31 cellular contexts compared by ENCODE assay signal in genomic region chr12:52831251-52831650, GRCh38. TPM values are rescaled to one million over a fixed set of nuclear protein-coding genes. Genes with fewer than 3 reads are reported as not detected.
"Had no signal": no experiment of that assay in that cellular context is flagged by ENCODE, and none has a peak within 500 bp of the region (broad histone marks: within the 10 kb centered on the region; RNA-seq: fewer than 3 reads in every experiment).

No MANE protein-coding gene starts in this region.

- DNase-seq: activated CD4-positive, alpha-beta memory T cell treated with anti-CD3 and anti-CD28 coated beads, Interleukin-2, amount 10 ng/mL, durations not matched to agents 7 days and 5 days; activated CD4-positive, alpha-beta T cell treated with anti-CD3 and anti-CD28 coated beads for 1 hour; activated CD4-positive, alpha-beta T cell treated with anti-CD3 and anti-CD28 coated beads for 4 hours; activated CD4-positive, alpha-beta T cell treated with anti-CD3 and anti-CD28 coated beads, Interleukin-2, amount 10 ng/mL, durations not matched to agents 7 days and 5 days; activated CD4-positive, alpha-beta T cell treated with anti-CD3 and anti-CD28 coated beads, Interleukin-2, amount 50 U/mL, for 4 hours; activated CD8-positive, alpha-beta memory T cell treated with anti-CD3 and anti-CD28 coated beads, Interleukin-2, amount 50 U/mL, for 48 hours; activated naive CD4-positive, alpha-beta T cell treated with anti-CD3 and anti-CD28 coated beads, Interleukin-2, amount 10 ng/mL, durations not matched to agents 7 days and 5 days; activated naive CD8-positive, alpha-beta T cell treated with anti-CD3 and anti-CD28 coated beads, Interleukin-2, amount 10 ng/mL, durations not matched to agents 7 days and 5 days; activated T-cell treated with anti-CD3 and anti-CD28 coated beads for 4 hours; activated T-cell treated with anti-CD3 and anti-CD28 coated beads, Interleukin-2, amount 50 U/mL, for 24 hours; activated T-cell treated with anti-CD3 and anti-CD28 coated beads, Interleukin-2, amount 50 U/mL, for 72 hours; brain microvascular endothelial cell; cortex of kidney; dermis blood vessel endothelial cell; effector CD4-positive, alpha-beta T cell; effector memory CD8-positive, alpha-beta T cell; erythroblast; foreskin keratinocyte; gastrocnemius medialis; glutamatergic neuron; T-helper 2 cell had no signal

- H3K27me3 ChIP-seq: brain microvascular endothelial cell, gastrocnemius medialis had no signal

- H3K9me3 Mint-ChIP-seq: activated CD4-positive, alpha-beta memory T cell treated with anti-CD3 and anti-CD28 coated beads, Interleukin-2, amount 10 ng/mL, durations not matched to agents 7 days and 5 days; activated CD4-positive, alpha-beta T cell treated with anti-CD3 and anti-CD28 coated beads, Interleukin-2, amount 10 ng/mL, durations not matched to agents 7 days and 5 days; activated naive CD4-positive, alpha-beta T cell treated with anti-CD3 and anti-CD28 coated beads, Interleukin-2, amount 10 ng/mL, durations not matched to agents 7 days and 5 days; activated naive CD4-positive, alpha-beta T cell treated with anti-CD3 and anti-CD28 coated beads, Interleukin-2, amount 50 U/mL, for 72 hours; activated naive CD8-positive, alpha-beta T cell treated with anti-CD3 and anti-CD28 coated beads, Interleukin-2, amount 10 ng/mL, durations not matched to agents 7 days and 5 days; activated T-cell treated with anti-CD3 and anti-CD28 coated beads, Interleukin-2, amount 50 U/mL, for 24 hours; activated T-cell treated with anti-CD3 and anti-CD28 coated beads, Interleukin-2, amount 50 U/mL, for 72 hours; central memory CD8-positive, alpha-beta T cell; effector memory CD8-positive, alpha-beta T cell had no signal

- H3K4me1 ChIP-seq: esophagus muscularis mucosa, foreskin keratinocyte, gastrocnemius medialis had no signal

- H3K36me3 ChIP-seq: brain microvascular endothelial cell, esophagus muscularis mucosa, gastrocnemius medialis had no signal

- H3K4me3 ChIP-seq: esophagus muscularis mucosa, gastrocnemius medialis had no signal

- ATAC-seq: activated naive CD4-positive, alpha-beta T cell treated with anti-CD3 and anti-CD28 coated beads, Interleukin-2, amount 50 U/mL, for 72 hours; activated T-cell treated with anti-CD3 and anti-CD28 coated beads, Interleukin-2, amount 50 U/mL, for 72 hours; effector memory CD8-positive, alpha-beta T cell; foreskin keratinocyte; gastrocnemius medialis; WTC11 had no signal

- H3K4me3 Mint-ChIP-seq: activated CD4-positive, alpha-beta memory T cell treated with anti-CD3 and anti-CD28 coated beads, Interleukin-2, amount 10 ng/mL, durations not matched to agents 7 days and 5 days; activated CD4-positive, alpha-beta T cell treated with anti-CD3 and anti-CD28 coated beads, Interleukin-2, amount 10 ng/mL, durations not matched to agents 7 days and 5 days; activated naive CD4-positive, alpha-beta T cell treated with anti-CD3 and anti-CD28 coated beads, Interleukin-2, amount 10 ng/mL, durations not matched to agents 7 days and 5 days; activated naive CD8-positive, alpha-beta T cell treated with anti-CD3 and anti-CD28 coated beads, Interleukin-2, amount 10 ng/mL, durations not matched to agents 7 days and 5 days; activated T-cell treated with anti-CD3 and anti-CD28 coated beads, Interleukin-2, amount 50 U/mL, for 24 hours; activated T-cell treated with anti-CD3 and anti-CD28 coated beads, Interleukin-2, amount 50 U/mL, for 72 hours; central memory CD8-positive, alpha-beta T cell; effector memory CD8-positive, alpha-beta T cell; WTC11 had no signal

- H3K9me3 ChIP-seq: esophagus muscularis mucosa, gastrocnemius medialis had no signal

- H3K36me3 Mint-ChIP-seq: activated naive CD4-positive, alpha-beta T cell treated with anti-CD3 and anti-CD28 coated beads, Interleukin-2, amount 10 ng/mL, durations not matched to agents 7 days and 5 days; activated naive CD4-positive, alpha-beta T cell treated with anti-CD3 and anti-CD28 coated beads, Interleukin-2, amount 50 U/mL, for 72 hours; activated naive CD8-positive, alpha-beta T cell treated with anti-CD3 and anti-CD28 coated beads, Interleukin-2, amount 10 ng/mL, durations not matched to agents 7 days and 5 days; WTC11 had no signal

- H3K27ac ChIP-seq: brain microvascular endothelial cell, esophagus muscularis mucosa, foreskin keratinocyte, gastrocnemius medialis, VCaP had no signal

- H3K27ac Mint-ChIP-seq: activated CD4-positive, alpha-beta memory T cell treated with anti-CD3 and anti-CD28 coated beads, Interleukin-2, amount 10 ng/mL, durations not matched to agents 7 days and 5 days; activated CD4-positive, alpha-beta T cell treated with anti-CD3 and anti-CD28 coated beads, Interleukin-2, amount 10 ng/mL, durations not matched to agents 7 days and 5 days; activated naive CD4-positive, alpha-beta T cell treated with anti-CD3 and anti-CD28 coated beads, Interleukin-2, amount 10 ng/mL, durations not matched to agents 7 days and 5 days; activated naive CD4-positive, alpha-beta T cell treated with anti-CD3 and anti-CD28 coated beads, Interleukin-2, amount 50 U/mL, for 72 hours; activated naive CD8-positive, alpha-beta T cell treated with anti-CD3 and anti-CD28 coated beads, Interleukin-2, amount 10 ng/mL, durations not matched to agents 7 days and 5 days; activated T-cell treated with anti-CD3 and anti-CD28 coated beads, Interleukin-2, amount 50 U/mL, for 24 hours; activated T-cell treated with anti-CD3 and anti-CD28 coated beads, Interleukin-2, amount 50 U/mL, for 72 hours; WTC11 had no signal

RNA-seq across cellular contexts. Expression of gene KRT79, which starts 2.9 kb away (rescaled TPM):
- total RNA-seq: activated CD4-positive, alpha-beta memory T cell treated with anti-CD3 and anti-CD28 coated beads, Interleukin-2, amount 10 ng/mL, durations not matched to agents 7 days and 5 days; activated CD4-positive, alpha-beta T cell treated with anti-CD3 and anti-CD28 coated beads, Interleukin-2, amount 10 ng/mL, durations not matched to agents 7 days and 5 days; activated naive CD8-positive, alpha-beta T cell treated with anti-CD3 and anti-CD28 coated beads, Interleukin-2, amount 10 ng/mL, durations not matched to agents 7 days and 5 days; cardiac septum; cerebellum; dermis blood vessel endothelial cell; esophagus muscularis mucosa; foreskin keratinocyte; gastrocnemius medialis; T-helper 1 cell treated with Interleukin-12 subunit alpha and Interleukin-12 subunit beta and Interleukin-4 antibody, amounts not matched to agents 30 ng/mL and 1 ng/mL, for 36 hours; WTC11 had no signal
- polyA plus RNA-seq: foreskin keratinocyte had no signal

RNA-seq across cellular contexts. Expression of gene KRT4, which starts 17.3 kb away (rescaled TPM):
- total RNA-seq: activated CD4-positive, alpha-beta memory T cell treated with anti-CD3 and anti-CD28 coated beads, Interleukin-2, amount 10 ng/mL, durations not matched to agents 7 days and 5 days; activated CD4-positive, alpha-beta T cell treated with anti-CD3 and anti-CD28 coated beads, Interleukin-2, amount 10 ng/mL, durations not matched to agents 7 days and 5 days; activated naive CD4-positive, alpha-beta T cell treated with anti-CD3 and anti-CD28 coated beads, Interleukin-2, amount 50 U/mL, for 72 hours; activated naive CD8-positive, alpha-beta T cell treated with anti-CD3 and anti-CD28 coated beads, Interleukin-2, amount 10 ng/mL, durations not matched to agents 7 days and 5 days; astrocyte; cardiac septum; cerebellum; dermis blood vessel endothelial cell; gastrocnemius medialis; T-helper 1 cell treated with Interleukin-12 subunit alpha and Interleukin-12 subunit beta and Interleukin-4 antibody, amounts not matched to agents 30 ng/mL and 1 ng/mL, for 36 hours; WTC11 had no signal

RNA-seq across cellular contexts. Expression of gene KRT78, which starts 17.5 kb away (rescaled TPM):
- total RNA-seq: activated CD4-positive, alpha-beta memory T cell treated with anti-CD3 and anti-CD28 coated beads, Interleukin-2, amount 10 ng/mL, durations not matched to agents 7 days and 5 days; activated CD4-positive, alpha-beta T cell treated with anti-CD3 and anti-CD28 coated beads, Interleukin-2, amount 10 ng/mL, durations not matched to agents 7 days and 5 days; activated naive CD4-positive, alpha-beta T cell treated with anti-CD3 and anti-CD28 coated beads, Interleukin-2, amount 50 U/mL, for 72 hours; activated naive CD8-positive, alpha-beta T cell treated with anti-CD3 and anti-CD28 coated beads, Interleukin-2, amount 10 ng/mL, durations not matched to agents 7 days and 5 days; activated T-cell treated with anti-CD3 and anti-CD28 coated beads, Interleukin-2, amount 50 U/mL, for 72 hours; astrocyte; cardiac septum; cerebellum; dermis blood vessel endothelial cell; gastrocnemius medialis; T-helper 1 cell treated with Interleukin-12 subunit alpha and Interleukin-12 subunit beta and Interleukin-4 antibody, amounts not matched to agents 30 ng/mL and 1 ng/mL, for 36 hours; WTC11 had no signal

RNA-seq across cellular contexts. Expression of gene KRT3, which starts 35.3 kb away (rescaled TPM):
- total RNA-seq: activated CD4-positive, alpha-beta memory T cell treated with anti-CD3 and anti-CD28 coated beads, Interleukin-2, amount 10 ng/mL, durations not matched to agents 7 days and 5 days; activated CD4-positive, alpha-beta T cell treated with anti-CD3 and anti-CD28 coated beads, Interleukin-2, amount 10 ng/mL, durations not matched to agents 7 days and 5 days; activated naive CD8-positive, alpha-beta T cell treated with anti-CD3 and anti-CD28 coated beads, Interleukin-2, amount 10 ng/mL, durations not matched to agents 7 days and 5 days; activated T-cell treated with anti-CD3 and anti-CD28 coated beads, Interleukin-2, amount 50 U/mL, for 72 hours; cardiac septum; cerebellum; dermis blood vessel endothelial cell; esophagus muscularis mucosa; foreskin keratinocyte; gastrocnemius medialis; T-helper 1 cell treated with Interleukin-12 subunit alpha and Interleukin-12 subunit beta and Interleukin-4 antibody, amounts not matched to agents 30 ng/mL and 1 ng/mL, for 36 hours; WTC11 had no signal
- polyA plus RNA-seq: foreskin keratinocyte had no signal

RNA-seq across cellular contexts. Expression of gene KRT76, which starts 54.1 kb away (rescaled TPM):
- total RNA-seq: activated CD4-positive, alpha-beta memory T cell treated with anti-CD3 and anti-CD28 coated beads, Interleukin-2, amount 10 ng/mL, durations not matched to agents 7 days and 5 days; activated CD4-positive, alpha-beta T cell treated with anti-CD3 and anti-CD28 coated beads, Interleukin-2, amount 10 ng/mL, durations not matched to agents 7 days and 5 days; activated naive CD4-positive, alpha-beta T cell treated with anti-CD3 and anti-CD28 coated beads, Interleukin-2, amount 50 U/mL, for 72 hours; activated naive CD8-positive, alpha-beta T cell treated with anti-CD3 and anti-CD28 coated beads, Interleukin-2, amount 10 ng/mL, durations not matched to agents 7 days and 5 days; activated T-cell treated with anti-CD3 and anti-CD28 coated beads, Interleukin-2, amount 50 U/mL, for 72 hours; astrocyte; bronchial epithelial cell; cardiac septum; cerebellum; dermis blood vessel endothelial cell; esophagus muscularis mucosa; foreskin keratinocyte; gastrocnemius medialis; T-helper 1 cell treated with Interleukin-12 subunit alpha and Interleukin-12 subunit beta and Interleukin-4 antibody, amounts not matched to agents 30 ng/mL and 1 ng/mL, for 36 hours; WTC11 had no signal
